ENCODE assay signal across 18 cellular contexts in genomic region chr14:104086661-104087461, GRCh38. TPM values are rescaled to one million over a fixed set of nuclear protein-coding genes. Genes with fewer than 3 reads are reported as not detected.
DNase-seq lines count a peak whose midpoint lies in the region; ATAC-seq and TF ChIP-seq lines count a peak whose summit lies in the region.
"Had no signal": no experiment of that assay in that cellular context is flagged by ENCODE, and none has a peak within 500 bp of the region (broad histone marks: within the 10 kb centered on the region; RNA-seq: fewer than 3 reads in every experiment).

No MANE protein-coding gene starts in this region.

- intact Hi-C loops in natural killer cell (cut with micrococcal nuclease): no loop called here

- H3K9me3 Mint-ChIP-seq in natural killer cell (no peaks in the 10 kb centered on the region), glutamatergic neuron (ENCODE audit: unreplicated experiment) (no peaks in the 10 kb centered on the region)
- no peaks in the 10 kb centered on the region for H3K9me3 Mint-ChIP-seq in natural killer cell treated with Interleukin-12 subunit alpha and Interleukin-12 subunit beta and Interleukin-15 and Interleukin-18, amount 100 ng/mL, for 72 hours
- H3K9me3 Mint-ChIP-seq: activated naive CD4-positive, alpha-beta T cell treated with anti-CD3 and anti-CD28 coated beads for 36 hours; stimulated activated naive CD8-positive, alpha-beta T cell treated with anti-CD3 and anti-CD28 coated beads, Interleukin-15, Interleukin-2, amounts not matched to agents 100 ng/mL and 50 ng/mL, for 24 hours had no signal

- TF ChIP-seq CTCF in natural killer cell (IDR thresholded peaks at IDR 0.05): no peak
- TF ChIP-seq CTCF in glutamatergic neuron (IDR thresholded peaks at IDR 0.05; ENCODE audit: partially characterized antibody, unreplicated experiment): no peak

- H3K27me3 Mint-ChIP-seq in natural killer cell (ENCODE audit: low read depth in 2 of 2): peaks cover 0 to 7% of the 10 kb centered on the region in 2 donors
- peaks cover 0 to 5% of the 10 kb centered on the region in 2 donors for H3K27me3 Mint-ChIP-seq in natural killer cell treated with Interleukin-12 subunit alpha and Interleukin-12 subunit beta and Interleukin-15 and Interleukin-18, amount 100 ng/mL, for 72 hours
- peaks cover 14% of the 10 kb centered on the region for H3K27me3 Mint-ChIP-seq in glutamatergic neuron (ENCODE audit: unreplicated experiment)

- ATAC-seq in natural killer cell (no peak), GM21825 (IDR thresholded peaks at IDR 0.05; ENCODE audit: unreplicated experiment) (no peak), GM21786 (IDR thresholded peaks at IDR 0.05; ENCODE audit: unreplicated experiment) (no peak), GM18867 (IDR thresholded peaks at IDR 0.05; ENCODE audit: unreplicated experiment) (no peak)
- no peak for ATAC-seq in natural killer cell treated with Interleukin-12 subunit alpha and Interleukin-12 subunit beta and Interleukin-15 and Interleukin-18, amount 100 ng/mL, for 72 hours
- ATAC-seq: activated CD8-positive, alpha-beta memory T cell treated with anti-CD3 and anti-CD28 coated beads, Interleukin-2, amount 10 ng/mL, durations not matched to agents 7 days and 5 days had no signal

- no peaks in the 10 kb centered on the region for H3K4me1 Mint-ChIP-seq in natural killer cell
- H3K4me1 Mint-ChIP-seq in natural killer cell treated with Interleukin-12 subunit alpha and Interleukin-12 subunit beta and Interleukin-15 and Interleukin-18, amount 100 ng/mL, for 72 hours (ENCODE audit: low read depth in 2 of 2): no peaks in the 10 kb centered on the region
- peaks cover 4% of the 10 kb centered on the region for H3K4me1 Mint-ChIP-seq in glutamatergic neuron (ENCODE audit: low read depth, unreplicated experiment)
- H3K4me1 Mint-ChIP-seq: activated CD8-positive, alpha-beta memory T cell treated with anti-CD3 and anti-CD28 coated beads, Interleukin-2, amount 10 ng/mL, durations not matched to agents 7 days and 5 days had no signal

- H3K27ac Mint-ChIP-seq in natural killer cell: no peak overlapping the region
- H3K27ac Mint-ChIP-seq in natural killer cell treated with Interleukin-12 subunit alpha and Interleukin-12 subunit beta and Interleukin-15 and Interleukin-18, amount 100 ng/mL, for 72 hours: no peak overlapping the region
- no peak overlapping the region for H3K27ac Mint-ChIP-seq in glutamatergic neuron (ENCODE audit: unreplicated experiment)
- H3K27ac Mint-ChIP-seq: activated CD8-positive, alpha-beta memory T cell treated with anti-CD3 and anti-CD28 coated beads, Interleukin-2, amount 10 ng/mL, durations not matched to agents 7 days and 5 days; activated naive CD4-positive, alpha-beta T cell treated with anti-CD3 and anti-CD28 coated beads for 36 hours; stimulated activated naive CD8-positive, alpha-beta T cell treated with anti-CD3 and anti-CD28 coated beads, Interleukin-15, Interleukin-2, amounts not matched to agents 100 ng/mL and 50 ng/mL, for 24 hours had no signal

- no peaks in the 10 kb centered on the region for H3K36me3 Mint-ChIP-seq in natural killer cell
- no peaks in the 10 kb centered on the region for H3K36me3 Mint-ChIP-seq in natural killer cell treated with Interleukin-12 subunit alpha and Interleukin-12 subunit beta and Interleukin-15 and Interleukin-18, amount 100 ng/mL, for 72 hours
- H3K36me3 Mint-ChIP-seq in glutamatergic neuron (ENCODE audit: unreplicated experiment): no peaks in the 10 kb centered on the region
- H3K36me3 Mint-ChIP-seq: activated CD8-positive, alpha-beta memory T cell treated with anti-CD3 and anti-CD28 coated beads, Interleukin-2, amount 10 ng/mL, durations not matched to agents 7 days and 5 days had no signal

- H3K4me3 Mint-ChIP-seq in natural killer cell: peak overlapping the region; percentile 28
- H3K4me3 Mint-ChIP-seq in natural killer cell treated with Interleukin-12 subunit alpha and Interleukin-12 subunit beta and Interleukin-15 and Interleukin-18, amount 100 ng/mL, for 72 hours: no peak overlapping the region
- H3K4me3 Mint-ChIP-seq in glutamatergic neuron (ENCODE audit: unreplicated experiment): no peak overlapping the region
- H3K4me3 Mint-ChIP-seq: activated CD8-positive, alpha-beta memory T cell treated with anti-CD3 and anti-CD28 coated beads, Interleukin-2, amount 10 ng/mL, durations not matched to agents 7 days and 5 days; activated naive CD4-positive, alpha-beta T cell treated with anti-CD3 and anti-CD28 coated beads for 36 hours; stimulated activated naive CD8-positive, alpha-beta T cell treated with anti-CD3 and anti-CD28 coated beads, Interleukin-15, Interleukin-2, amounts not matched to agents 100 ng/mL and 50 ng/mL, for 24 hours had no signal

- DNase-seq in natural killer cell (peak; percentile 13), glutamatergic neuron (peak; percentile 25), medulla oblongata (ENCODE audit: extremely low spot score) (peak; percentile 26), dedifferentiated amniotic fluid mesenchymal stem cell (ENCODE audit: extremely low spot score) (no peak)
- no peak for DNase-seq in natural killer cell treated with Interleukin-12 subunit alpha and Interleukin-12 subunit beta and Interleukin-15 and Interleukin-18, amount 100 ng/mL, for 72 hours (ENCODE audit: low spot score)
- DNase-seq: activated CD8-positive, alpha-beta memory T cell treated with anti-CD3 and anti-CD28 coated beads, Interleukin-2, amount 10 ng/mL, durations not matched to agents 7 days and 5 days; activated naive CD4-positive, alpha-beta T cell treated with anti-CD3 and anti-CD28 coated beads for 36 hours; Calu3; effector CD8-positive, alpha-beta T cell; mesenchymal stem cell; NCI-H2107; occipital lobe; WERI-Rb-1 had no signal

RNA-seq across cellular contexts. Expression of gene ASPG, which starts 1.4 kb away (rescaled TPM):
- total RNA-seq in natural killer cell: not detected
- total RNA-seq in natural killer cell treated with Interleukin-12 subunit alpha and Interleukin-12 subunit beta and Interleukin-15 and Interleukin-18, amount 100 ng/mL, for 72 hours: not detected
- not detected for total RNA-seq in glutamatergic neuron (ENCODE audit: unreplicated experiment)
- total RNA-seq: activated CD8-positive, alpha-beta memory T cell treated with anti-CD3 and anti-CD28 coated beads, Interleukin-2, amount 10 ng/mL, durations not matched to agents 7 days and 5 days; activated naive CD4-positive, alpha-beta T cell treated with anti-CD3 and anti-CD28 coated beads for 36 hours; Calu3; RPMI7951 had no signal

RNA-seq across cellular contexts. Expression of gene KIF26A, which starts 51.5 kb away (rescaled TPM):
- total RNA-seq in natural killer cell (not detected), glutamatergic neuron (ENCODE audit: unreplicated experiment) (5.9 TPM)
- total RNA-seq in natural killer cell treated with Interleukin-12 subunit alpha and Interleukin-12 subunit beta and Interleukin-15 and Interleukin-18, amount 100 ng/mL, for 72 hours: not detected
- total RNA-seq: RPMI7951 had no signal

Comparison
In these comparisons a context has a peak if more than half of its experiments do, and no peak if none do; other contexts are left out.
1. DNase-seq: peak in natural killer cell (single experiment), glutamatergic neuron (single experiment) and medulla oblongata (single experiment); none in natural killer cell treated with Interleukin-12 subunit alpha and Interleukin-12 subunit beta and Interleukin-15 and Interleukin-18, amount 100 ng/mL, for 72 hours (single experiment) and dedifferentiated amniotic fluid mesenchymal stem cell (single experiment).